ENCODE assay signal across 8 cellular contexts in the genomic region with DNA sequence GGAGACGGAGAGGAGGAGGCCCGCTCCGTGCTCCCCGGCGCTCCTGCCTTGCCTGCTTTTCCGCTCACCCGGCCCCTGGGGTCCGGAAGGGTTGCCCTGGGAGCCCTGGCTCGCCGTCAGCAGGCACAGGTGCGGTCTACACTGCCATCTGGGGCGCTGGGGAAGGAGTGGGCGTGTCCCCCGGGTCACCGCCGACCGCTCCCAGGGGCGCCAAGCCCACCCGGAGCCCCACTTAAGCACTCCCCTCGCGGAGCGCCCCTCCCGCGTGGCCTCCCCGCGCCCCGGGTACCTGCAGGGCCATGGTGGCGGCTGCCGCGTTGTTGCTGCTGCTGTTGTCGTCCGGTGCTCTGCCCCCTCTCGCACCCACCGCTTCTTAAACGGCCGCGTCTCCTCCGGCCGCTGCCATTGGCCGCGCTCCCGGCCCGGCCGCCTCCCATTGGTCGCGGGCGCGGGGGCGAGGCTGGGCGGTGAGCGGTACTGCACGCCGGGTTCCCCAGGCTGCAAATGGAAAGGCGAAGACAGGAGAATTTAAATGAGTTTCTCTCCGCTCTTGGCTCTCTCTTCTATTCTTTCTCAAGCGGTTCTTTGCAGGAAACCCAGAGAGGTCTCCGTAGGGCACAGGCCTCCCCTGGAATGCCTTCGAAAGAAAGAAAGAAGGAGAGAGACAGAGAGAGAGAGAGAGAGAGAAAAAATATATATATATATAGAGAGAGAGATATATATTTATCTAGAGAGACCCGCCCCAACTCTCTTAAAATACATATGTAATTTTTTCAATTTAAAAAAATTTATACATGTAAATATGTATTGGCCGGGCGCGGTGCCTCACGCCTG. TPM values are rescaled to one million over a fixed set of nuclear protein-coding genes. Genes with fewer than 3 reads are reported as not detected.
A peak's percentile ranks its signal among the peaks of the same experiment; 100 is the strongest.
DNase-seq lines count a peak whose midpoint lies in the region; ATAC-seq and TF ChIP-seq lines count a peak whose summit lies in the region.

TSS of gene ACBD7 (minus strand) at position 349 of the 834 bp plus-strand sequence. CDS start at position 301, 48 bp downstream.

- peak within 1 kb of the TSS; percentile 67; the same call in 1 of the 2 replicates for H3K9ac ChIP-seq in iPS-20b (ENCODE audit: low read depth, low read length)

- ATAC-seq in HG02943 (IDR thresholded peaks at IDR 0.05; ENCODE audit: low read depth, unreplicated experiment), result peak; percentile 100

- H3K4me1 Mint-ChIP-seq in brain, result peaks cover 16% of the 10 kb centered on the region

- TF ChIP-seq CTCF in brain (conservative IDR thresholded peaks at IDR 0.05), result peak; percentile 37 to 75

- H3K27ac ChIP-seq in iPS-20b (ENCODE audit: low read length) (no peak within 1 kb of the TSS), skin epidermis (no peak within 1 kb of the TSS)

- no peaks in the 10 kb centered on the region for H3K27me3 ChIP-seq in iPS-20b (ENCODE audit: insufficient read depth, low read length)

- DNase-seq in NCI-H1694 treated with DMSO at 0.1 percent for 48 hours (lab: John Stamatoyannopoulos, UW) (peak; percentile 61), NCI-H1694 (lab: John Stamatoyannopoulos, UW) (no peak), NCI-H2081 (lab: John Stamatoyannopoulos, UW) (peak; percentile 79 to 84), UCSD-AML1 (lab: John Stamatoyannopoulos, UW; ENCODE audit: unreplicated experiment) (peak; percentile 81)

- H3K4me1 ChIP-seq in iPS-20b (ENCODE audit: insufficient read depth, low read length), result peaks cover 11% of the 10 kb centered on the region; the same call in 1 of the 2 replicates

- H3K9me3 ChIP-seq in iPS-20b (ENCODE audit: insufficient read depth, low read depth, low read length), result no peaks in the 10 kb centered on the region

- peaks cover 3% of the 10 kb centered on the region for H3K27me3 Mint-ChIP-seq in brain

- H3K9me3 Mint-ChIP-seq in brain, result peaks cover 0 to 3% (median 0%) of the 10 kb centered on the region in 5 experiments

- no peaks in the 10 kb centered on the region for H3K36me3 Mint-ChIP-seq in brain

- H3K4me3 ChIP-seq in iPS-20b (ENCODE audit: low read length), result peak within 1 kb of the TSS; percentile 81
- H3K4me3 ChIP-seq in skin epidermis, result peak within 1 kb of the TSS; percentile 33 to 58 (median 53)

- peak within 1 kb of the TSS; percentile 79 to 82 (median 81) for H3K4me3 Mint-ChIP-seq in brain

- H3K36me3 ChIP-seq in iPS-20b (ENCODE audit: insufficient read depth, low read depth, low read length), result no peaks in the 10 kb centered on the region

- H3K27ac Mint-ChIP-seq in brain, result peak within 1 kb of the TSS in 1 of 5 experiments; percentile 63

RNA-seq across cellular contexts. Expression of gene ACBD7, which starts in this region (rescaled TPM):
- 35.4 TPM for polyA plus RNA-seq in brain (ENCODE audit: insufficient read depth, low read depth, low replicate concordance)
